In the genomic region with DNA sequence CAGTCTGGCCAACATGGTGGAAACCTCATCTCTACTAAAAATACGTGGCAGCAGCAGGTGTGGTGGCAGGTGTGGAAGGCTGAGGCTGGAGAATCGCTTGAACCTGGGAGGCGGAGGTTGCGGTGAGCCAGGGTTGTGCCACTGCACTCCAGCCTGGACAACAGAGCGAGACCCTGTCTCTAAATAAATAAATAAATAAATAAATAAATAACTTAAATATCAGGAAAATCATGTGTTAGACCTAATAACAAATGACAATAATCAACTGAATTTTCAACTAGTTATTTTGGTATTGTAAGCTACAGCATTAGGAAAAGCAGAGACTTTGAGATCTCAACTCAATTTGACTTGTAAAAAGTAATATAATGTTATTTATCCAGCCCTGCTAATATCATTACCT, we compare ENCODE assay signal across 32 cellular contexts.
"Had no signal": no experiment of that assay in that cellular context is flagged by ENCODE, and none has a peak within 500 bp of the region (broad histone marks: within the 10 kb centered on the region; RNA-seq: fewer than 3 reads in every experiment).

No MANE protein-coding gene starts in this region.

- H3K4me3 ChIP-seq: ascending aorta, cardiac muscle cell had no signal

- H3K27ac ChIP-seq: ascending aorta, cardiac muscle cell, VCaP had no signal

- FAIRE-seq: bronchial epithelial cell, TTC549 had no signal

- ATAC-seq: activated CD8-positive, alpha-beta T cell treated with anti-CD3 and anti-CD28 coated beads for 36 hours; activated naive CD8-positive, alpha-beta T cell treated with anti-CD3 and anti-CD28 coated beads, Interleukin-2, amount 50 U/mL, for 24 hours; activated T-cell treated with anti-CD3 and anti-CD28 coated beads, Interleukin-2, amount 50 U/mL, for 4 hours; activated T-cell treated with anti-CD3 and anti-CD28 coated beads, Interleukin-2, amount 50 U/mL, for 72 hours; activated T-helper 17 cell treated with anti-CD3 and anti-CD28 coated beads, Interleukin-2, amount 50 U/mL, for 72 hours had no signal

- DNase-seq: activated B cell treated with CpG ODN at 0.5 μM for 24 hours; activated CD4-positive, alpha-beta memory T cell treated with anti-CD3 and anti-CD28 coated beads for 36 hours; activated CD4-positive, alpha-beta T cell treated with anti-CD3 and anti-CD28 coated beads for 4 hours; activated CD4-positive, alpha-beta T cell treated with anti-CD3 and anti-CD28 coated beads, Interleukin-2, amount 10 ng/mL, durations not matched to agents 24 days and 14 days; activated CD4-positive, alpha-beta T cell treated with anti-CD3 and anti-CD28 coated beads, Interleukin-2, amount 50 U/mL, for 1 hour; activated CD4-positive, alpha-beta T cell treated with anti-CD3 and anti-CD28 coated beads, Interleukin-2, amount 50 U/mL, for 4 hours; activated CD4-positive, CD25-positive, alpha-beta regulatory T cell treated with anti-CD3 and anti-CD28 coated beads, Interleukin-2, amount 50 U/mL, for 72 hours; activated CD8-positive, alpha-beta memory T cell treated with anti-CD3 and anti-CD28 coated beads, Interleukin-2, amount 50 U/mL, for 4 hours; activated CD8-positive, alpha-beta T cell treated with anti-CD3 and anti-CD28 coated beads for 36 hours; activated effector memory CD4-positive, alpha-beta T cell treated with anti-CD3 and anti-CD28 coated beads, Interleukin-2, amount 50 U/mL, for 16 hours; activated gamma-delta T cell treated with Interleukin-2 at 50 U/mL for 16 hours; activated naive CD4-positive, alpha-beta T cell; activated naive CD4-positive, alpha-beta T cell treated with anti-CD3 and anti-CD28 coated beads for 36 hours; activated naive CD8-positive, alpha-beta T cell treated with anti-CD3 and anti-CD28 coated beads, Interleukin-2, amount 10 ng/mL, durations not matched to agents 7 days and 5 days; activated naive CD8-positive, alpha-beta T cell treated with anti-CD3 and anti-CD28 coated beads, Interleukin-2, amount 50 U/mL, for 24 hours; activated T-cell treated with anti-CD3 and anti-CD28 coated beads for 4 hours; activated T-cell treated with anti-CD3 and anti-CD28 coated beads, Interleukin-2, amount 50 U/mL, for 1 hour; activated T-cell treated with anti-CD3 and anti-CD28 coated beads, Interleukin-2, amount 50 U/mL, for 4 hours; activated T-cell treated with anti-CD3 and anti-CD28 coated beads, Interleukin-2, amount 50 U/mL, for 72 hours; amygdala; anterior cingulate cortex; caudate nucleus; cerebellar nuclear complex; T-helper 1 cell; T-helper 2 cell; T-helper 9 cell had no signal

- H3K36me3 ChIP-seq: cardiac muscle cell had no signal

- H3K9me3 ChIP-seq: ascending aorta had no signal
